1 cellular context compared by ENCODE assay signal in genomic region chr18:45253973-45254372, GRCh38.
TF ChIP-seq lines count a peak whose summit lies in the region.

No MANE protein-coding gene starts in this region.

TF ChIP-seq in H1, 55 proteins besides CTCF, POLR2A, EP300 and RAD21 (continued from another document):
- TF ChIP-seq GTF2F1 (IDR thresholded peaks at IDR 0.05; ENCODE audit: borderline replicate concordance, low read depth, low read length), result no peak
- no peak for TF ChIP-seq RXRA (IDR thresholded peaks at IDR 0.05; ENCODE audit: insufficient read depth, low read depth, low read length)
- no peak for TF ChIP-seq SIRT6 (IDR thresholded peaks at IDR 0.05; ENCODE audit: low read length)
- no peak for TF ChIP-seq SRF (IDR thresholded peaks at IDR 0.05; ENCODE audit: low read depth, low read length)
- TF ChIP-seq CREB1 (IDR thresholded peaks at IDR 0.05), result no peak
- no peak for TF ChIP-seq KDM1A (IDR thresholded peaks at IDR 0.05; ENCODE audit: borderline replicate concordance, low read length)
- TF ChIP-seq TBP (IDR thresholded peaks at IDR 0.05; ENCODE audit: low read depth, low read length), result no peak
- no peak for TF ChIP-seq ASH2L (IDR thresholded peaks at IDR 0.05; ENCODE audit: low read length)
- TF ChIP-seq JUN (IDR thresholded peaks at IDR 0.05; ENCODE audit: low read depth, low read length), result no peak
- no peak for TF ChIP-seq BRCA1 (IDR thresholded peaks at IDR 0.05; ENCODE audit: low read depth, low read length)
- TF ChIP-seq RFX5 (IDR thresholded peaks at IDR 0.05; ENCODE audit: borderline replicate concordance, low read depth, low read length), result no peak
